ENCODE assay signal across 7 cellular contexts in genomic region chr11:64924910-64925284, GRCh38. TPM values are rescaled to one million over a fixed set of nuclear protein-coding genes. Genes with fewer than 3 reads are reported as not detected.
DNase-seq lines count a peak whose midpoint lies in the region; ATAC-seq, FAIRE-seq and TF ChIP-seq lines count a peak whose summit lies in the region.

No MANE protein-coding gene starts in this region.

- H3K36me3 Mint-ChIP-seq in chondrocyte (ENCODE audit: low read depth) (peaks cover 9% of the 10 kb centered on the region), memory B cell (no peaks in the 10 kb centered on the region)

- peaks cover 27% of the 10 kb centered on the region for H3K4me1 Mint-ChIP-seq in chondrocyte (ENCODE audit: low read depth)
- H3K4me1 Mint-ChIP-seq in memory B cell = peaks cover 9% of the 10 kb centered on the region

- FAIRE-seq in urothelium cell line (lab: Jason Lieb, UNC) = no peak

- no peak for TF ChIP-seq POLR2A in NB4 (IDR thresholded peaks at IDR 0.05; ENCODE audit: extremely low read depth, insufficient read length)

- no peak for DNase-seq in NB4 (ENCODE audit: low read depth)
- DNase-seq in chondrocyte (ENCODE audit: low spot score) = no peak
- DNase-seq in memory B cell (ENCODE audit: low spot score in 2 of 2) = no peak
- peak; percentile 32 for DNase-seq in urothelium cell line (ENCODE audit: low spot score)
- DNase-seq in ecto neural progenitor cell (ENCODE audit: low spot score) = no peak
- no peak for DNase-seq in dedifferentiated amniotic fluid mesenchymal stem cell (ENCODE audit: extremely low spot score)

- ATAC-seq in GM19023 (IDR thresholded peaks at IDR 0.05; ENCODE audit: unreplicated experiment) (peak; percentile 3), memory B cell (ENCODE audit: low read depth) (no peak)

- H3K27me3 Mint-ChIP-seq in chondrocyte (ENCODE audit: low read depth) (no peaks in the 10 kb centered on the region), memory B cell (no peaks in the 10 kb centered on the region)

- peak overlapping the region; percentile 75 for H3K27ac Mint-ChIP-seq in chondrocyte (ENCODE audit: unreplicated experiment)
- peak overlapping the region; percentile 90 for H3K27ac Mint-ChIP-seq in memory B cell

- TF ChIP-seq CTCF in NB4 (IDR thresholded peaks at IDR 0.05; ENCODE audit: low read depth, low read length) (no peak), chondrocyte (IDR thresholded peaks at IDR 0.05) (no peak)

- H3K4me3 ChIP-seq in NB4 (ENCODE audit: low read depth, low read length) = peak overlapping the region; percentile 65

- H3K9me3 Mint-ChIP-seq in chondrocyte (ENCODE audit: low read depth) = no peaks in the 10 kb centered on the region
- H3K9me3 Mint-ChIP-seq in memory B cell = no peaks in the 10 kb centered on the region

- H3K4me3 Mint-ChIP-seq in chondrocyte (ENCODE audit: unreplicated experiment) (peak overlapping the region; percentile 94), memory B cell (peak overlapping the region; percentile 99)

RNA-seq across cellular contexts. Expression of gene PPP2R5B, which starts 0.4 kb away (rescaled TPM):
- 21.7 to 33.2 TPM (median 29.3 TPM) in 3 replicates for total RNA-seq in chondrocyte

RNA-seq across cellular contexts. Expression of gene ATG2A, which starts 7.9 kb away (rescaled TPM):
- total RNA-seq in chondrocyte = 15.2 to 21.9 TPM (median 16.3 TPM) in 3 replicates

RNA-seq across cellular contexts. Expression of gene GPHA2, which starts 10.8 kb away (rescaled TPM):
- total RNA-seq in chondrocyte = not detected in 3 replicates

RNA-seq across cellular contexts. Expression of gene EHD1, which starts 46.5 kb away (rescaled TPM):
- total RNA-seq in chondrocyte = 78.9 to 129 TPM (median 111 TPM) in 3 replicates

RNA-seq across cellular contexts. Expression of gene MAJIN, which starts 47.0 kb away (rescaled TPM):
- total RNA-seq in chondrocyte = not detected in 3 replicates
